In genomic region chr17:73599599-73599998, GRCh38 we compare ENCODE assay signal across 28 cellular contexts. TPM values are rescaled to one million over a fixed set of nuclear protein-coding genes. Genes with fewer than 3 reads are reported as not detected.
"Had no signal": no experiment of that assay in that cellular context is flagged by ENCODE, and none has a peak within 500 bp of the region (broad histone marks: within the 10 kb centered on the region; RNA-seq: fewer than 3 reads in every experiment).

No MANE protein-coding gene starts in this region.

- H2AFZ ChIP-seq: hepatocyte had no signal

- H3K9me3 ChIP-seq: gastroesophageal sphincter, left ventricle myocardium inferior, thoracic aorta had no signal

- H3K4me3 ChIP-seq: gastroesophageal sphincter, hepatocyte, left ventricle myocardium inferior, lung, thoracic aorta had no signal

- H3K27me3 Mint-ChIP-seq: activated T-helper 17 cell treated with anti-CD3 and anti-CD28 coated beads, Interleukin-2, amount 50 U/mL, for 72 hours; naive B cell; stimulated activated naive CD8-positive, alpha-beta T cell treated with anti-CD3 and anti-CD28 coated beads, Interleukin-15, Interleukin-2, amounts not matched to agents 100 ng/mL and 50 ng/mL, for 24 hours had no signal

- H3K9me3 Mint-ChIP-seq: activated T-cell treated with anti-CD3 and anti-CD28 coated beads, Interleukin-2, amount 50 U/mL, for 4 hours; activated T-helper 17 cell treated with anti-CD3 and anti-CD28 coated beads, Interleukin-2, amount 50 U/mL, for 72 hours; naive B cell; stimulated activated naive CD8-positive, alpha-beta T cell treated with anti-CD3 and anti-CD28 coated beads, Interleukin-15, Interleukin-2, amounts not matched to agents 100 ng/mL and 50 ng/mL, for 24 hours; T-helper 1 cell treated with Interleukin-12 subunit alpha and Interleukin-12 subunit beta and Interleukin-4 antibody, amounts not matched to agents 30 μg/mL and 1 μg/mL, for 36 hours; type B pancreatic cell had no signal

- H3K27ac Mint-ChIP-seq: activated T-helper 17 cell treated with anti-CD3 and anti-CD28 coated beads, Interleukin-2, amount 50 U/mL, for 72 hours; stimulated activated naive CD8-positive, alpha-beta T cell treated with anti-CD3 and anti-CD28 coated beads, Interleukin-15, Interleukin-2, amounts not matched to agents 100 ng/mL and 50 ng/mL, for 24 hours; T-helper 1 cell treated with Interleukin-12 subunit alpha and Interleukin-12 subunit beta and Interleukin-4 antibody, amounts not matched to agents 30 μg/mL and 1 μg/mL, for 36 hours; type B pancreatic cell had no signal

- H3K27ac ChIP-seq: brain microvascular endothelial cell, gastroesophageal sphincter, hepatocyte, left ventricle myocardium inferior, thoracic aorta, VCaP had no signal

- DNase-seq: activated CD4-positive, alpha-beta T cell treated with anti-CD3 and anti-CD28 coated beads for 48 hours; activated CD4-positive, alpha-beta T cell treated with anti-CD3 and anti-CD28 coated beads, Interleukin-2, amount 50 U/mL, for 48 hours; activated CD8-positive, alpha-beta memory T cell treated with anti-CD3 and anti-CD28 coated beads for 24 hours; activated CD8-positive, alpha-beta memory T cell treated with anti-CD3 and anti-CD28 coated beads, Interleukin-2, amount 50 U/mL, for 4 hours; activated gamma-delta T cell treated with Interleukin-2 at 50 U/mL for 16 hours; activated naive CD4-positive, alpha-beta T cell treated with anti-CD3 and anti-CD28 coated beads, Interleukin-2, amount 50 U/mL, for 16 hours; activated T-cell treated with anti-CD3 and anti-CD28 coated beads, Interleukin-2, amount 50 U/mL, for 4 hours; amniotic stem cell; brain microvascular endothelial cell; caudate nucleus; islet precursor cell; left ventricle myocardium inferior; naive B cell; nucleus accumbens; stimulated activated CD4-positive, alpha-beta T cell treated with anti-CD3 and anti-CD28 coated beads, Interleukin-2, amount 100 ng/mL, for 48 hours; T-helper 9 cell had no signal

- FAIRE-seq: astrocyte, endothelial cell of umbilical vein, TTC549 had no signal

- H3K4me3 Mint-ChIP-seq: activated T-cell treated with anti-CD3 and anti-CD28 coated beads, Interleukin-2, amount 50 U/mL, for 4 hours; activated T-helper 17 cell treated with anti-CD3 and anti-CD28 coated beads, Interleukin-2, amount 50 U/mL, for 72 hours; stimulated activated naive CD8-positive, alpha-beta T cell treated with anti-CD3 and anti-CD28 coated beads, Interleukin-15, Interleukin-2, amounts not matched to agents 100 ng/mL and 50 ng/mL, for 24 hours; T-helper 1 cell treated with Interleukin-12 subunit alpha and Interleukin-12 subunit beta and Interleukin-4 antibody, amounts not matched to agents 30 μg/mL and 1 μg/mL, for 36 hours had no signal

- H3K79me2 ChIP-seq: hepatocyte had no signal

- H3K36me3 ChIP-seq: brain microvascular endothelial cell, gastroesophageal sphincter, left ventricle myocardium inferior, thoracic aorta had no signal

- H3K27me3 ChIP-seq: brain microvascular endothelial cell, hepatocyte had no signal

- H3K4me1 ChIP-seq: left ventricle myocardium inferior had no signal

RNA-seq across cellular contexts. Expression of gene SDK2, which starts 44.6 kb away (rescaled TPM):
- total RNA-seq: endothelial cell of umbilical vein had no signal
